Comparison of ENCODE assay signal across 1 cellular context in genomic region chr16:52742608-52743007, GRCh38.
TF ChIP-seq lines count a peak whose summit lies in the region.

No MANE protein-coding gene starts in this region.

TF ChIP-seq in HepG2, 621 proteins besides CTCF, POLR2A, EP300 and RAD21 (continued from another document):
- TF ChIP-seq ARID5B (CRISPR knock-in tag; IDR thresholded peaks at IDR 0.05) (peak; percentile 70), ELF3 (CRISPR knock-in tag; IDR thresholded peaks at IDR 0.05) (0 out of 2 replicates have a peak, but pooled peaks have one; percentile 41), ZNF644 (CRISPR knock-in tag; IDR thresholded peaks at IDR 0.05; ENCODE audit: low read depth) (peak; percentile 61; the same call in 1 of the 2 replicates), ZNF883 (CRISPR knock-in tag; IDR thresholded peaks at IDR 0.05; ENCODE audit: not compliant biosample characterization) (no peak), TRIM24 (CRISPR knock-in tag; IDR thresholded peaks at IDR 0.05) (no peak), ZBTB4 (CRISPR knock-in tag; IDR thresholded peaks at IDR 0.05; ENCODE audit: borderline replicate concordance) (no peak), ZBTB33 (CRISPR knock-in tag; IDR thresholded peaks at IDR 0.05) (no peak), NFAT5 (CRISPR knock-in tag; IDR thresholded peaks at IDR 0.05) (no peak), ATM (IDR thresholded peaks at IDR 0.05; ENCODE audit: borderline replicate concordance) (no peak), ZBTB2 (CRISPR knock-in tag; IDR thresholded peaks at IDR 0.05; ENCODE audit: low read depth) (no peak), AHR (CRISPR knock-in tag; IDR thresholded peaks at IDR 0.05) (no peak), ZSCAN29 (CRISPR knock-in tag; conservative IDR thresholded peaks at IDR 0.05) (no peak), SMARCC2 (IDR thresholded peaks at IDR 0.05) (no peak), ZFP1 (CRISPR knock-in tag; IDR thresholded peaks at IDR 0.05) (no peak), ZNF230 (CRISPR knock-in tag; IDR thresholded peaks at IDR 0.05) (no peak), SP140L (CRISPR knock-in tag; IDR thresholded peaks at IDR 0.05; ENCODE audit: borderline replicate concordance) (no peak), TP53 (CRISPR knock-in tag; conservative IDR thresholded peaks at IDR 0.05) (no peak), ERF (CRISPR knock-in tag; IDR thresholded peaks at IDR 0.05) (no peak), TARDBP (CRISPR knock-in tag; IDR thresholded peaks at IDR 0.05) (no peak), NFKBIZ (CRISPR knock-in tag; IDR thresholded peaks at IDR 0.05) (no peak), HDAC2 (CRISPR knock-in tag; IDR thresholded peaks at IDR 0.05) (no peak), BCL6 (CRISPR knock-in tag; IDR thresholded peaks at IDR 0.05) (peak; percentile 55; the same call in 1 of the 2 replicates), RARA (CRISPR knock-in tag; IDR thresholded peaks at IDR 0.05) (peak; percentile 48; the same call in 1 of the 2 replicates), MED1 (CRISPR knock-in tag; IDR thresholded peaks at IDR 0.05) (no peak), TRAFD1 (CRISPR knock-in tag; IDR thresholded peaks at IDR 0.05; ENCODE audit: borderline replicate concordance) (no peak), ZSCAN31 (CRISPR knock-in tag; IDR thresholded peaks at IDR 0.05; ENCODE audit: low read depth) (no peak), ZBTB37 (CRISPR knock-in tag; IDR thresholded peaks at IDR 0.05) (no peak), ZBTB42 (CRISPR knock-in tag; IDR thresholded peaks at IDR 0.05) (no peak), FOSL2 (CRISPR knock-in tag; IDR thresholded peaks at IDR 0.05) (peak; percentile 12; the same call in 1 of the 2 replicates), HOMEZ (CRISPR knock-in tag; IDR thresholded peaks at IDR 0.05; ENCODE audit: low read depth) (peak; percentile 51; the same call in 1 of the 2 replicates), MAZ (IDR thresholded peaks at IDR 0.05; ENCODE audit: borderline replicate concordance, low read depth, low read length) (no peak), MAZ (CRISPR knock-in tag; IDR thresholded peaks at IDR 0.05; ENCODE audit: low read depth) (no peak), GFI1 (CRISPR knock-in tag; IDR thresholded peaks at IDR 0.05; ENCODE audit: borderline replicate concordance) (peak; percentile 53; the same call in 1 of the 2 replicates), ZKSCAN8 (CRISPR knock-in tag; IDR thresholded peaks at IDR 0.05; ENCODE audit: borderline replicate concordance) (no peak)
